ENCODE assay signal across 1 cellular context in genomic region chr7:29920491-29920890, GRCh38.
TF ChIP-seq lines count a peak whose summit lies in the region.

No MANE protein-coding gene starts in this region.

TF ChIP-seq in HEK293T, 16 proteins besides CTCF, POLR2A, EP300 and RAD21 (continued from another document):
- TF ChIP-seq CTBP1 (IDR thresholded peaks at IDR 0.05; ENCODE audit: borderline replicate concordance) (no peak), NFRKB (IDR thresholded peaks at IDR 0.05) (no peak), FOXA1 (IDR thresholded peaks at IDR 0.05) (no peak), LEF1 (IDR thresholded peaks at IDR 0.05; ENCODE audit: borderline replicate concordance) (no peak)
TF ChIP-seq in HEK293T: peak in this region for 0.
